1 cellular context compared by ENCODE assay signal in the genomic region with DNA sequence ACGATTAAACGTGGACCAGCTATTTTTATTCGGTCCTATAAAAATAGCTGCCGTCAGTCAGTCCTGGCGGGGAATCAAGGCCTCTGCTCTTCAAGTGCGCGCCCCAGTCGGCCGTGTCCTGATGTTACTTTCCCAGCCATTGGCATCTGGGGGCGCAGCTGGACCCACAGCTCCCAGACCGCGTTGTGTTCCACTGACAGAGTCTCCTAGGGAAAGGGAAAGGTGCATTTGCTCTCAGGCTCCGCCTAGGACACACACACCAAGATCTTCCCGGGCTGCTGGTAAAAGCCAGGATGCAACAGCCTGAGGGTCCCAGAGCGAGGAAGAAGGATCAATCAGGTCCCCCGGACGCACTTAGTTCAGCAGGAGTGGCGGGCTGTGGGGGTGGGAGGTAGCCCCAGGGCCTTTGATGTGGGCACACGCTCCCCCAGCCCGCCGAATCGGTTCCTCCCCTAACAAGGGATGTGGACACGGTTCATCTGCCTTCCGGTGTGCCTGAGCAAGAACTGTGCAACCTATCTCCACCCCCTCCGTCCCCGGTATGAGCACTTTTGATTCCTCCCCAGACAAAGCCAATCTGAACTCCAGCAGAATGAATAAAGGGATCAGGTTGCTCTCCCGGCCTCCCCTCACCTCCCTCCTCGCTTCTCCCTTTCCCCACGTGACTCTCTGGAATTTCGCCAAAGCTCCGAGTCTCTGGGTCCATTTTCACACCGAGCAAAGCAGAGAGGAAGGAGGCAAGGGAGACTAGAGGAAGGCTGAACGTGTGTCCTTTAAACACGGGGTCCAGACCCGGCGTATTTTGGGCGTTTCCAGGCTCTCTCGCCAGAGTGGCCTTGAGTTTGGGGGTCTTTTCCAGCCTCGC.
TF ChIP-seq lines count a peak whose summit lies in the region.

No MANE protein-coding gene starts in this region.

TF ChIP-seq in WTC11, 78 proteins besides CTCF, POLR2A, EP300 and RAD21 (continued from another document and continues in another):
- TF ChIP-seq, protein P1, sequence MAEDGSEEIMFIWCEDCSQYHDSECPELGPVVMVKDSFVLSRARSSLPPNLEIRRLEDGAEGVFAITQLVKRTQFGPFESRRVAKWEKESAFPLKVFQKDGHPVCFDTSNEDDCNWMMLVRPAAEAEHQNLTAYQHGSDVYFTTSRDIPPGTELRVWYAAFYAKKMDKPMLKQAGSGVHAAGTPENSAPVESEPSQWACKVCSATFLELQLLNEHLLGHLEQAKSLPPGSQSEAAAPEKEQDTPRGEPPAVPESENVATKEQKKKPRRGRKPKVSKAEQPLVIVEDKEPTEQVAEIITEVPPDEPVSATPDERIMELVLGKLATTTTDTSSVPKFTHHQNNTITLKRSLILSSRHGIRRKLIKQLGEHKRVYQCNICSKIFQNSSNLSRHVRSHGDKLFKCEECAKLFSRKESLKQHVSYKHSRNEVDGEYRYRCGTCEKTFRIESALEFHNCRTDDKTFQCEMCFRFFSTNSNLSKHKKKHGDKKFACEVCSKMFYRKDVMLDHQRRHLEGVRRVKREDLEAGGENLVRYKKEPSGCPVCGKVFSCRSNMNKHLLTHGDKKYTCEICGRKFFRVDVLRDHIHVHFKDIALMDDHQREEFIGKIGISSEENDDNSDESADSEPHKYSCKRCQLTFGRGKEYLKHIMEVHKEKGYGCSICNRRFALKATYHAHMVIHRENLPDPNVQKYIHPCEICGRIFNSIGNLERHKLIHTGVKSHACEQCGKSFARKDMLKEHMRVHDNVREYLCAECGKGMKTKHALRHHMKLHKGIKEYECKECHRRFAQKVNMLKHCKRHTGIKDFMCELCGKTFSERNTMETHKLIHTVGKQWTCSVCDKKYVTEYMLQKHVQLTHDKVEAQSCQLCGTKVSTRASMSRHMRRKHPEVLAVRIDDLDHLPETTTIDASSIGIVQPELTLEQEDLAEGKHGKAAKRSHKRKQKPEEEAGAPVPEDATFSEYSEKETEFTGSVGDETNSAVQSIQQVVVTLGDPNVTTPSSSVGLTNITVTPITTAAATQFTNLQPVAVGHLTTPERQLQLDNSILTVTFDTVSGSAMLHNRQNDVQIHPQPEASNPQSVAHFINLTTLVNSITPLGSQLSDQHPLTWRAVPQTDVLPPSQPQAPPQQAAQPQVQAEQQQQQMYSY (CRISPR knock-in tag; IDR thresholded peaks at IDR 0.05) = no peak
- TF ChIP-seq ZNF396 (CRISPR knock-in tag; IDR thresholded peaks at IDR 0.05; ENCODE audit: borderline replicate concordance) (no peak), ZNF423 (CRISPR knock-in tag; IDR thresholded peaks at IDR 0.05) (no peak), SMAD4 (CRISPR knock-in tag; IDR thresholded peaks at IDR 0.05) (no peak), ESRRA (CRISPR knock-in tag; IDR thresholded peaks at IDR 0.05; ENCODE audit: borderline replicate concordance) (no peak), ATF1 (CRISPR knock-in tag; IDR thresholded peaks at IDR 0.05) (no peak), NFE2L1 (CRISPR knock-in tag; IDR thresholded peaks at IDR 0.05) (peak; percentile 66; the same call in 1 of the 2 replicates), NFYB (CRISPR knock-in tag; conservative IDR thresholded peaks at IDR 0.05; ENCODE audit: low read depth) (no peak), ZNF671 (CRISPR knock-in tag; IDR thresholded peaks at IDR 0.05) (no peak), ZNF138 (CRISPR knock-in tag; conservative IDR thresholded peaks at IDR 0.05) (no peak), FOXK1 (CRISPR knock-in tag; IDR thresholded peaks at IDR 0.05) (no peak), FOXP1 (CRISPR knock-in tag; IDR thresholded peaks at IDR 0.05; ENCODE audit: borderline replicate concordance) (peak; percentile 70; the same call in 1 of the 2 replicates), ZBTB21 (CRISPR knock-in tag; IDR thresholded peaks at IDR 0.05; ENCODE audit: borderline replicate concordance) (peak; percentile 4; the same call in 1 of the 2 replicates), CBFB (CRISPR knock-in tag; IDR thresholded peaks at IDR 0.05; ENCODE audit: low read depth) (no peak), NR2C2 (CRISPR knock-in tag; IDR thresholded peaks at IDR 0.05) (no peak), ZNF416 (CRISPR knock-in tag; IDR thresholded peaks at IDR 0.05) (no peak), MXD4 (CRISPR knock-in tag; IDR thresholded peaks at IDR 0.05; ENCODE audit: borderline replicate concordance) (no peak), IRF2 (CRISPR knock-in tag; IDR thresholded peaks at IDR 0.05; ENCODE audit: borderline replicate concordance, low read depth) (no peak), NR3C1 (CRISPR knock-in tag; conservative IDR thresholded peaks at IDR 0.05; ENCODE audit: low read depth) (no peak), OVOL2 (CRISPR knock-in tag; IDR thresholded peaks at IDR 0.05; ENCODE audit: borderline replicate concordance) (no peak), EMX1 (CRISPR knock-in tag; IDR thresholded peaks at IDR 0.05) (no peak), JUN (CRISPR knock-in tag; IDR thresholded peaks at IDR 0.05) (no peak), RELA (CRISPR knock-in tag; IDR thresholded peaks at IDR 0.05; ENCODE audit: borderline replicate concordance) (no peak), PRRX2 (CRISPR knock-in tag; IDR thresholded peaks at IDR 0.05) (0 out of 2 replicates have a peak, but pooled peaks have one; percentile 36), ELF4 (CRISPR knock-in tag; IDR thresholded peaks at IDR 0.05; ENCODE audit: low read depth) (no peak), GABPB1 (CRISPR knock-in tag; IDR thresholded peaks at IDR 0.05) (no peak; the same call in 1 of the 2 replicates), TP53 (CRISPR knock-in tag; IDR thresholded peaks at IDR 0.05) (no peak)
- TF ChIP-seq, protein P2, sequence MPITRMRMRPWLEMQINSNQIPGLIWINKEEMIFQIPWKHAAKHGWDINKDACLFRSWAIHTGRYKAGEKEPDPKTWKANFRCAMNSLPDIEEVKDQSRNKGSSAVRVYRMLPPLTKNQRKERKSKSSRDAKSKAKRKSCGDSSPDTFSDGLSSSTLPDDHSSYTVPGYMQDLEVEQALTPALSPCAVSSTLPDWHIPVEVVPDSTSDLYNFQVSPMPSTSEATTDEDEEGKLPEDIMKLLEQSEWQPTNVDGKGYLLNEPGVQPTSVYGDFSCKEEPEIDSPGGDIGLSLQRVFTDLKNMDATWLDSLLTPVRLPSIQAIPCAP (CRISPR knock-in tag; IDR thresholded peaks at IDR 0.05) = no peak
- TF ChIP-seq, protein P3, sequence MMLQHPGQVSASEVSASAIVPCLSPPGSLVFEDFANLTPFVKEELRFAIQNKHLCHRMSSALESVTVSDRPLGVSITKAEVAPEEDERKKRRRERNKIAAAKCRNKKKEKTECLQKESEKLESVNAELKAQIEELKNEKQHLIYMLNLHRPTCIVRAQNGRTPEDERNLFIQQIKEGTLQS (CRISPR knock-in tag; conservative IDR thresholded peaks at IDR 0.05) = no peak
- TF ChIP-seq, protein P4, sequence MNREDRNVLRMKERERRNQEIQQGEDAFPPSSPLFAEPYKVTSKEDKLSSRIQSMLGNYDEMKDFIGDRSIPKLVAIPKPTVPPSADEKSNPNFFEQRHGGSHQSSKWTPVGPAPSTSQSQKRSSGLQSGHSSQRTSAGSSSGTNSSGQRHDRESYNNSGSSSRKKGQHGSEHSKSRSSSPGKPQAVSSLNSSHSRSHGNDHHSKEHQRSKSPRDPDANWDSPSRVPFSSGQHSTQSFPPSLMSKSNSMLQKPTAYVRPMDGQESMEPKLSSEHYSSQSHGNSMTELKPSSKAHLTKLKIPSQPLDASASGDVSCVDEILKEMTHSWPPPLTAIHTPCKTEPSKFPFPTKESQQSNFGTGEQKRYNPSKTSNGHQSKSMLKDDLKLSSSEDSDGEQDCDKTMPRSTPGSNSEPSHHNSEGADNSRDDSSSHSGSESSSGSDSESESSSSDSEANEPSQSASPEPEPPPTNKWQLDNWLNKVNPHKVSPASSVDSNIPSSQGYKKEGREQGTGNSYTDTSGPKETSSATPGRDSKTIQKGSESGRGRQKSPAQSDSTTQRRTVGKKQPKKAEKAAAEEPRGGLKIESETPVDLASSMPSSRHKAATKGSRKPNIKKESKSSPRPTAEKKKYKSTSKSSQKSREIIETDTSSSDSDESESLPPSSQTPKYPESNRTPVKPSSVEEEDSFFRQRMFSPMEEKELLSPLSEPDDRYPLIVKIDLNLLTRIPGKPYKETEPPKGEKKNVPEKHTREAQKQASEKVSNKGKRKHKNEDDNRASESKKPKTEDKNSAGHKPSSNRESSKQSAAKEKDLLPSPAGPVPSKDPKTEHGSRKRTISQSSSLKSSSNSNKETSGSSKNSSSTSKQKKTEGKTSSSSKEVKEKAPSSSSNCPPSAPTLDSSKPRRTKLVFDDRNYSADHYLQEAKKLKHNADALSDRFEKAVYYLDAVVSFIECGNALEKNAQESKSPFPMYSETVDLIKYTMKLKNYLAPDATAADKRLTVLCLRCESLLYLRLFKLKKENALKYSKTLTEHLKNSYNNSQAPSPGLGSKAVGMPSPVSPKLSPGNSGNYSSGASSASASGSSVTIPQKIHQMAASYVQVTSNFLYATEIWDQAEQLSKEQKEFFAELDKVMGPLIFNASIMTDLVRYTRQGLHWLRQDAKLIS (CRISPR knock-in tag; IDR thresholded peaks at IDR 0.05; ENCODE audit: borderline replicate concordance) = no peak
- TF ChIP-seq, protein P5, sequence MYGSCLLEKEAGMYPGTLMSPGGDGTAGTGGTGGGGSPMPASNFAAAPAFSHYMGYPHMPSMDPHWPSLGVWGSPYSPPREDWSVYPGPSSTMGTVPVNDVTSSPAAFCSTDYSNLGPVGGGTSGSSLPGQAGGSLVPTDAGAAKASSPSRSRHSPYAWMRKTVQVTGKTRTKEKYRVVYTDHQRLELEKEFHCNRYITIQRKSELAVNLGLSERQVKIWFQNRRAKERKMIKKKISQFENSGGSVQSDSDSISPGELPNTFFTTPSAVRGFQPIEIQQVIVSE (CRISPR knock-in tag; IDR thresholded peaks at IDR 0.05; ENCODE audit: borderline replicate concordance) = no peak
- TF ChIP-seq, protein P6, sequence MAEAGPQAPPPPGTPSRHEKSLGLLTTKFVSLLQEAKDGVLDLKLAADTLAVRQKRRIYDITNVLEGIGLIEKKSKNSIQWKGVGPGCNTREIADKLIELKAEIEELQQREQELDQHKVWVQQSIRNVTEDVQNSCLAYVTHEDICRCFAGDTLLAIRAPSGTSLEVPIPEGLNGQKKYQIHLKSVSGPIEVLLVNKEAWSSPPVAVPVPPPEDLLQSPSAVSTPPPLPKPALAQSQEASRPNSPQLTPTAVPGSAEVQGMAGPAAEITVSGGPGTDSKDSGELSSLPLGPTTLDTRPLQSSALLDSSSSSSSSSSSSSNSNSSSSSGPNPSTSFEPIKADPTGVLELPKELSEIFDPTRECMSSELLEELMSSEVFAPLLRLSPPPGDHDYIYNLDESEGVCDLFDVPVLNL (CRISPR knock-in tag; IDR thresholded peaks at IDR 0.05; ENCODE audit: borderline replicate concordance, low read depth) = no peak
- TF ChIP-seq, protein P7, sequence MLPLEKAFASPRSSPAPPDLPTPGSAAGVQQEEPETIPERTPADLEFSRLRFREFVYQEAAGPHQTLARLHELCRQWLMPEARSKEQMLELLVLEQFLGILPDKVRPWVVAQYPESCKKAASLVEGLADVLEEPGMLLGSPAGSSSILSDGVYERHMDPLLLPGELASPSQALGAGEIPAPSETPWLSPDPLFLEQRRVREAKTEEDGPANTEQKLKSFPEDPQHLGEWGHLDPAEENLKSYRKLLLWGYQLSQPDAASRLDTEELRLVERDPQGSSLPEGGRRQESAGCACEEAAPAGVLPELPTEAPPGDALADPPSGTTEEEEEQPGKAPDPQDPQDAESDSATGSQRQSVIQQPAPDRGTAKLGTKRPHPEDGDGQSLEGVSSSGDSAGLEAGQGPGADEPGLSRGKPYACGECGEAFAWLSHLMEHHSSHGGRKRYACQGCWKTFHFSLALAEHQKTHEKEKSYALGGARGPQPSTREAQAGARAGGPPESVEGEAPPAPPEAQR (CRISPR knock-in tag; IDR thresholded peaks at IDR 0.05) = no peak
- TF ChIP-seq, protein P8, sequence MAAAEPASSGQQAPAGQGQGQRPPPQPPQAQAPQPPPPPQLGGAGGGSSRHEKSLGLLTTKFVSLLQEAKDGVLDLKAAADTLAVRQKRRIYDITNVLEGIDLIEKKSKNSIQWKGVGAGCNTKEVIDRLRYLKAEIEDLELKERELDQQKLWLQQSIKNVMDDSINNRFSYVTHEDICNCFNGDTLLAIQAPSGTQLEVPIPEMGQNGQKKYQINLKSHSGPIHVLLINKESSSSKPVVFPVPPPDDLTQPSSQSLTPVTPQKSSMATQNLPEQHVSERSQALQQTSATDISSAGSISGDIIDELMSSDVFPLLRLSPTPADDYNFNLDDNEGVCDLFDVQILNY (CRISPR knock-in tag; IDR thresholded peaks at IDR 0.05) = no peak
- TF ChIP-seq, protein P9, sequence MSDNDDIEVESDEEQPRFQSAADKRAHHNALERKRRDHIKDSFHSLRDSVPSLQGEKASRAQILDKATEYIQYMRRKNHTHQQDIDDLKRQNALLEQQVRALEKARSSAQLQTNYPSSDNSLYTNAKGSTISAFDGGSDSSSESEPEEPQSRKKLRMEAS (CRISPR knock-in tag; IDR thresholded peaks at IDR 0.05) = 0 out of 2 replicates have a peak, but pooled peaks have one; percentile 61
- TF ChIP-seq, protein P10, sequence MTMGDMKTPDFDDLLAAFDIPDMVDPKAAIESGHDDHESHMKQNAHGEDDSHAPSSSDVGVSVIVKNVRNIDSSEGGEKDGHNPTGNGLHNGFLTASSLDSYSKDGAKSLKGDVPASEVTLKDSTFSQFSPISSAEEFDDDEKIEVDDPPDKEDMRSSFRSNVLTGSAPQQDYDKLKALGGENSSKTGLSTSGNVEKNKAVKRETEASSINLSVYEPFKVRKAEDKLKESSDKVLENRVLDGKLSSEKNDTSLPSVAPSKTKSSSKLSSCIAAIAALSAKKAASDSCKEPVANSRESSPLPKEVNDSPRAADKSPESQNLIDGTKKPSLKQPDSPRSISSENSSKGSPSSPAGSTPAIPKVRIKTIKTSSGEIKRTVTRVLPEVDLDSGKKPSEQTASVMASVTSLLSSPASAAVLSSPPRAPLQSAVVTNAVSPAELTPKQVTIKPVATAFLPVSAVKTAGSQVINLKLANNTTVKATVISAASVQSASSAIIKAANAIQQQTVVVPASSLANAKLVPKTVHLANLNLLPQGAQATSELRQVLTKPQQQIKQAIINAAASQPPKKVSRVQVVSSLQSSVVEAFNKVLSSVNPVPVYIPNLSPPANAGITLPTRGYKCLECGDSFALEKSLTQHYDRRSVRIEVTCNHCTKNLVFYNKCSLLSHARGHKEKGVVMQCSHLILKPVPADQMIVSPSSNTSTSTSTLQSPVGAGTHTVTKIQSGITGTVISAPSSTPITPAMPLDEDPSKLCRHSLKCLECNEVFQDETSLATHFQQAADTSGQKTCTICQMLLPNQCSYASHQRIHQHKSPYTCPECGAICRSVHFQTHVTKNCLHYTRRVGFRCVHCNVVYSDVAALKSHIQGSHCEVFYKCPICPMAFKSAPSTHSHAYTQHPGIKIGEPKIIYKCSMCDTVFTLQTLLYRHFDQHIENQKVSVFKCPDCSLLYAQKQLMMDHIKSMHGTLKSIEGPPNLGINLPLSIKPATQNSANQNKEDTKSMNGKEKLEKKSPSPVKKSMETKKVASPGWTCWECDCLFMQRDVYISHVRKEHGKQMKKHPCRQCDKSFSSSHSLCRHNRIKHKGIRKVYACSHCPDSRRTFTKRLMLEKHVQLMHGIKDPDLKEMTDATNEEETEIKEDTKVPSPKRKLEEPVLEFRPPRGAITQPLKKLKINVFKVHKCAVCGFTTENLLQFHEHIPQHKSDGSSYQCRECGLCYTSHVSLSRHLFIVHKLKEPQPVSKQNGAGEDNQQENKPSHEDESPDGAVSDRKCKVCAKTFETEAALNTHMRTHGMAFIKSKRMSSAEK (CRISPR knock-in tag; IDR thresholded peaks at IDR 0.05; ENCODE audit: borderline replicate concordance) = no peak
- TF ChIP-seq, protein P11, sequence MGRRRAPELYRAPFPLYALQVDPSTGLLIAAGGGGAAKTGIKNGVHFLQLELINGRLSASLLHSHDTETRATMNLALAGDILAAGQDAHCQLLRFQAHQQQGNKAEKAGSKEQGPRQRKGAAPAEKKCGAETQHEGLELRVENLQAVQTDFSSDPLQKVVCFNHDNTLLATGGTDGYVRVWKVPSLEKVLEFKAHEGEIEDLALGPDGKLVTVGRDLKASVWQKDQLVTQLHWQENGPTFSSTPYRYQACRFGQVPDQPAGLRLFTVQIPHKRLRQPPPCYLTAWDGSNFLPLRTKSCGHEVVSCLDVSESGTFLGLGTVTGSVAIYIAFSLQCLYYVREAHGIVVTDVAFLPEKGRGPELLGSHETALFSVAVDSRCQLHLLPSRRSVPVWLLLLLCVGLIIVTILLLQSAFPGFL (CRISPR knock-in tag; IDR thresholded peaks at IDR 0.05; ENCODE audit: borderline replicate concordance) = no peak
